ENCODE assay signal across 10 cellular contexts in the genomic region with DNA sequence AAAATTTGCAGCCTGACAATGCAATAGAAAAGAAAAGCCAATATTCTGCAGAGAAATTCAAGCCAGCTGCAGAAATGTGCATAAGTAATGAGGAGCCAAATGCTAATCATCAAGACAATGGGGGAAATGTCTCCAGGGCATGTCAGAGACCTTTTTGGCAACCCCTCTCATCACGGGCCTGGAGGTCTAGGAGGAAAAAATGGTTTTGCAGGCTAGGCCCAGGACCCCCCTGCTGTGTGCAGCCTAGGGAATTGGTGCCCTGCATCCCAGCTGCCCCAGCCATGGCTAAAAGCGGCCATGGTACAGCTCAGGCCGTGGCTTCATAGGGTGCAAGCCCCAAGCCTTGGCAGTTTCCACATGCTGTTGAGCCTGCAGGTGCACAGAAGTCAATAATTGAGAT.
"Had no signal": no experiment of that assay in that cellular context is flagged by ENCODE, and none has a peak within 500 bp of the region (broad histone marks: within the 10 kb centered on the region; RNA-seq: fewer than 3 reads in every experiment).

No MANE protein-coding gene starts in this region.

- H3K27me3 Mint-ChIP-seq: IgD-negative memory B cell had no signal

- H3K9ac ChIP-seq: KMS-11 had no signal

- DNase-seq: IMR-90, Karpas-422, Kasumi-1, KBM-7, KG1 had no signal

- ATAC-seq: HepG2 had no signal

- FAIRE-seq: HepG2, HTR-8/SVneo had no signal

- H3K27ac ChIP-seq: HL-60, KMS-11 had no signal

- H3K4me2 ChIP-seq: KMS-11 had no signal
